In genomic region chr17:27654654-27655524, GRCh38 we compare ENCODE assay signal across 8 cellular contexts. TPM values are rescaled to one million over a fixed set of nuclear protein-coding genes. Genes with fewer than 3 reads are reported as not detected.
DNase-seq lines count a peak whose midpoint lies in the region; ATAC-seq and TF ChIP-seq lines count a peak whose summit lies in the region.

No MANE protein-coding gene starts in this region.

- TF ChIP-seq CTCF in gastroesophageal sphincter (IDR thresholded peaks at IDR 0.05) (peak in 3 of 4 experiments; percentile 67 to 88 (median 77)), parathyroid adenoma (IDR thresholded peaks at IDR 0.05) (peak; percentile 91)

- TF ChIP-seq EP300 in gastroesophageal sphincter (IDR thresholded peaks at IDR 0.05) = no peak

- no peak overlapping the region for H3K9ac ChIP-seq in parathyroid adenoma

- DNase-seq in COLO829 (ENCODE audit: low spot score) = peak; percentile 54
- peak; percentile 54 to 77 for DNase-seq in Kasumi-1 (lab: John Stamatoyannopoulos, UW)
- peak; percentile 57 for DNase-seq in SHP77 treated with DMSO at 0.1 percent for 48 hours (lab: John Stamatoyannopoulos, UW)
- DNase-seq in activated effector memory CD4-positive, alpha-beta T cell treated with Interleukin-2 at 50 U/mL for 16 hours = peak; percentile 44
- DNase-seq in ureter (ENCODE audit: low spot score) = peak; percentile 75

- H3K9me3 ChIP-seq in gastroesophageal sphincter = no peaks in the 10 kb centered on the region
- H3K9me3 ChIP-seq in parathyroid adenoma (ENCODE audit: control insufficient read depth, low read length) = no peaks in the 10 kb centered on the region

- no peak overlapping the region for H3K4me2 ChIP-seq in parathyroid adenoma (ENCODE audit: low read length)

- H3K36me3 ChIP-seq in gastroesophageal sphincter (no peaks in the 10 kb centered on the region), parathyroid adenoma (ENCODE audit: control insufficient read depth, insufficient read depth, low read length) (no peaks in the 10 kb centered on the region)

- 12 to 69% methylated on average over 7 to 12 of the region's 34 CpGs for WGBS in gastroesophageal sphincter (ENCODE audit: low coverage in 1 of 2), 2 donors

- H3K27me3 ChIP-seq in gastroesophageal sphincter (peaks cover 21% of the 10 kb centered on the region), parathyroid adenoma (ENCODE audit: control insufficient read depth, insufficient read depth, low read length) (no peaks in the 10 kb centered on the region)

- H3K27ac ChIP-seq in gastroesophageal sphincter (no peak overlapping the region), parathyroid adenoma (no peak overlapping the region)

- no peaks in the 10 kb centered on the region for H3K4me1 ChIP-seq in gastroesophageal sphincter
- no peaks in the 10 kb centered on the region for H3K4me1 ChIP-seq in parathyroid adenoma

- no peaks in the 10 kb centered on the region for H3K79me2 ChIP-seq in parathyroid adenoma

- peak overlapping the region; percentile 41 for H2AFZ ChIP-seq in parathyroid adenoma

- no peak for TF ChIP-seq POLR2A in gastroesophageal sphincter (IDR thresholded peaks at IDR 0.05)

- H3K4me3 ChIP-seq in gastroesophageal sphincter (no peak overlapping the region), parathyroid adenoma (ENCODE audit: low read depth, low read length) (no peak overlapping the region)

- ATAC-seq in GM21447 (IDR thresholded peaks at IDR 0.05; ENCODE audit: unreplicated experiment) = peak; percentile 64
- ATAC-seq in gastroesophageal sphincter = no peak

RNA-seq across cellular contexts. Expression of gene LGALS9, which starts 23.9 kb away (rescaled TPM):
- 10 to 100 TPM in 3 of 4 donors, 1 to 10 TPM in 1; 8.7 to 62.0 (median 27.2) TPM for total RNA-seq in gastroesophageal sphincter
- 80.7 TPM for total RNA-seq in ureter
